ENCODE assay signal across 9 cellular contexts in the genomic region with DNA sequence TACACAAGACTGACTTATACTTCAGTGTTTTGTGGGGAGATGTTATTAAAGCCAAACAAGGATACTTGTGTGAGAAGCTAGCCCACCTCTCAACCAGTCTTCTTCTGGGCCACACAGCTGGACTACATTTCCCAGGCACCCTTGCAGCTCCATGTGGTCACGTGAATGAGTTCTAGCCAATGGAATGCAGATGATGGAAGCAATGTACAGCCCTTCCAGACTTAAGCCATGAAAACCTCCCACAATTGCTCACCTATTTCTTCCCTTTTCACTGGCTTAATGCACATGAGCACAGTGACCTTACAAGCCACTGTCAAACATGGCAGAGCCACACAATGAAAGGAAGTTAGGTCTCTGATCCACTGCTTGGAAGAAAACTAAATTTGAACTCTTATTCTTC. TPM values are rescaled to one million over a fixed set of nuclear protein-coding genes. Genes with fewer than 3 reads are reported as not detected.
A peak's percentile ranks its signal among the peaks of the same experiment; 100 is the strongest.
DNase-seq lines count a peak whose midpoint lies in the region; ATAC-seq and TF ChIP-seq lines count a peak whose summit lies in the region.
"Had no signal": no experiment of that assay in that cellular context is flagged by ENCODE, and none has a peak within 500 bp of the region (broad histone marks: within the 10 kb centered on the region; RNA-seq: fewer than 3 reads in every experiment).

No MANE protein-coding gene starts in this region.

- no peak overlapping the region for H3K4me3 ChIP-seq in choroid plexus epithelial cell (ENCODE audit: low read depth, low read length)

- H3K4me3 Mint-ChIP-seq in activated CD8-positive, alpha-beta memory T cell treated with anti-CD3 and anti-CD28 coated beads, Interleukin-2, amount 10 ng/mL, durations not matched to agents 7 days and 5 days: no peak overlapping the region
- H3K4me3 Mint-ChIP-seq: central memory CD8-positive, alpha-beta T cell had no signal

- H3K27ac Mint-ChIP-seq in activated CD8-positive, alpha-beta memory T cell treated with anti-CD3 and anti-CD28 coated beads, Interleukin-2, amount 10 ng/mL, durations not matched to agents 7 days and 5 days: no peak overlapping the region

- no peak for TF ChIP-seq CTCF in choroid plexus epithelial cell (conservative IDR thresholded peaks at IDR 0.05; ENCODE audit: low read depth, low read length)

- no peak for DNase-seq in activated CD8-positive, alpha-beta memory T cell treated with anti-CD3 and anti-CD28 coated beads, Interleukin-2, amount 10 ng/mL, durations not matched to agents 7 days and 5 days
- no peak for DNase-seq in activated CD8-positive, alpha-beta memory T cell treated with anti-CD3 and anti-CD28 coated beads, Interleukin-2, amount 50 U/mL, for 48 hours
- DNase-seq in NCI-H82 (lab: John Stamatoyannopoulos, UW) (peak; percentile 93), choroid plexus epithelial cell (ENCODE audit: low read depth) (peak; percentile 90), midbrain (lab: John Stamatoyannopoulos, UW) (peak; percentile 7), NCI-H345 treated with DMSO at 0.1 percent for 48 hours (lab: John Stamatoyannopoulos, UW; ENCODE audit: unreplicated experiment) (no peak)

- H3K4me1 Mint-ChIP-seq in activated CD8-positive, alpha-beta memory T cell treated with anti-CD3 and anti-CD28 coated beads, Interleukin-2, amount 10 ng/mL, durations not matched to agents 7 days and 5 days: peaks cover 1% of the 10 kb centered on the region
- H3K4me1 Mint-ChIP-seq: central memory CD8-positive, alpha-beta T cell had no signal

- H3K9me3 Mint-ChIP-seq in activated CD8-positive, alpha-beta memory T cell treated with anti-CD3 and anti-CD28 coated beads, Interleukin-2, amount 10 ng/mL, durations not matched to agents 7 days and 5 days (ENCODE audit: low read depth): no peaks in the 10 kb centered on the region
- H3K9me3 Mint-ChIP-seq: central memory CD8-positive, alpha-beta T cell had no signal

- no peaks in the 10 kb centered on the region for H3K36me3 Mint-ChIP-seq in activated CD8-positive, alpha-beta memory T cell treated with anti-CD3 and anti-CD28 coated beads, Interleukin-2, amount 10 ng/mL, durations not matched to agents 7 days and 5 days

- ATAC-seq in activated CD8-positive, alpha-beta memory T cell treated with anti-CD3 and anti-CD28 coated beads, Interleukin-2, amount 10 ng/mL, durations not matched to agents 7 days and 5 days: peak; percentile 45
- ATAC-seq in GM21360 (IDR thresholded peaks at IDR 0.05; ENCODE audit: unreplicated experiment): peak; percentile 100
- ATAC-seq in HG03442 (IDR thresholded peaks at IDR 0.05; ENCODE audit: unreplicated experiment): peak; percentile 99

- peaks cover 23% of the 10 kb centered on the region for H3K27me3 Mint-ChIP-seq in activated CD8-positive, alpha-beta memory T cell treated with anti-CD3 and anti-CD28 coated beads, Interleukin-2, amount 10 ng/mL, durations not matched to agents 7 days and 5 days

- CTCF ChIA-PET in activated CD8-positive, alpha-beta memory T cell treated with anti-CD3 and anti-CD28 coated beads, Interleukin-2, amount 10 ng/mL, durations not matched to agents 7 days and 5 days (lab: Charles Lee): interaction anchor here (1.1 kb wide), 1 partner anchor 46 kb away, joined by 3 read pairs; no protein-coding TSS in a partner anchor

RNA-seq across cellular contexts. Expression of a gene that starts 20.4 kb away (rescaled TPM):
- 10 to 100 TPM in 1 of 2 experiments, 1 to 10 TPM in 1; 9.9 to 13.3 TPM for total RNA-seq in activated CD8-positive, alpha-beta memory T cell treated with anti-CD3 and anti-CD28 coated beads, Interleukin-2, amount 10 ng/mL, durations not matched to agents 7 days and 5 days

Comparison
In these comparisons a context has a peak if more than half of its experiments do, and no peak if none do; other contexts are left out.
1. ATAC-seq: peak in every context shown above with its lines; median percentile 100 in GM21360; 99 in HG03442; 45 in activated CD8-positive, alpha-beta memory T cell treated with anti-CD3 and anti-CD28 coated beads, Interleukin-2, amount 10 ng/mL, durations not matched to agents 7 days and 5 days.
2. DNase-seq: peak in NCI-H82 (single experiment), choroid plexus epithelial cell (single experiment) and midbrain (single experiment); none in activated CD8-positive, alpha-beta memory T cell treated with anti-CD3 and anti-CD28 coated beads, Interleukin-2, amount 10 ng/mL, durations not matched to agents 7 days and 5 days (single experiment), activated CD8-positive, alpha-beta memory T cell treated with anti-CD3 and anti-CD28 coated beads, Interleukin-2, amount 50 U/mL, for 48 hours (single experiment) and NCI-H345 treated with DMSO at 0.1 percent for 48 hours (single experiment).